8 cellular contexts compared by ENCODE assay signal in the genomic region with DNA sequence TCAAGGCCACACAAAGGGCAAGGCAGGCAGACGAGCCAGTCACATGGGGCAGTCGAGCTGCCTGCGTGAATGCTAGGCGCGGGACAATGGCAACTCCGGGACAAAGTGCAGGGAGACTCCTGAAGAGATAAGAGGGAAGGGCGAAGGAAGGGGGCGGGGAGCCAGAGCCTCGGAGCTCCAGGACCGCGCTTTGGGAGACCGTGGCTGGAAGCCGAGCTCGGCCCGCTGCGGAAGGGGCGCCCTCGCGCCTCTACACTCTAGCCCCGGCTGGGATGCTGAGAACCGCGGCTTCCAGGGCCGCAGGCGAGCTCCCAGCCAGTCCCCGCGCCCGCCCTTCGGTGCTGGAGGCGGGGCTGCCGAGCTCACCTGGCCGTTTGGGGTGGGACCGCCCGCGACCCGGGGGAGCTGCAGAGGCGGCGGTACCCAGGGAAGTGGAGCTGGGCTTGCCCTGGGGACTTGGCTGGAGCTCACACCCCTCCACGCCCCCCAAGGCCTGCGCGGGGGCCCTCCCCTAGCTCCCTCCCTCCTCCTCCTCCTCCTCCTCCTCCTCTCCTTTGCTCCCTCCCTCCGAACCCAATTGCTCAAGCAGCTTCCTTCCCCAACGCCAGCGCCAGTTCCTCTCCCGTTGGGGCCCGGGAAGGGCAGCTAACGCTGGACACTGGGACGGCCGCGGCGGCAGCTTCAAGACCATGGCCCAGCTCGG. TPM values are rescaled to one million over a fixed set of nuclear protein-coding genes. Genes with fewer than 3 reads are reported as not detected.
A peak's percentile ranks its signal among the peaks of the same experiment; 100 is the strongest.
DNase-seq lines count a peak whose midpoint lies in the region; ATAC-seq, FAIRE-seq and TF ChIP-seq lines count a peak whose summit lies in the region.

A gene with protein sequence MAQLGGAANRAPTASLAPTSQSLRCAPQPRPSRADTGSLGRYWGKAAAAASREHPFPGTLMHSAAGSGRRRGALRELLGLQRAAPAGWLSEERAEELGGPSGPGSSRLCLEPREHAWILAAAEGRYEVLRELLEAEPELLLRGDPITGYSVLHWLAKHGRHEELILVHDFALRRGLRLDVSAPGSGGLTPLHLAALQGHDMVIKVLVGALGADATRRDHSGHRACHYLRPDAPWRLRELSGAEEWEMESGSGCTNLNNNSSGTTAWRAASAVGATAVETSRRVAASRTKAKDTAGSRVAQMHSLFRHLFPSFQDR (plus strand): TSS at position 610 of the 703 bp plus-strand sequence. CDS start 80 bp downstream, at position 690.

- FAIRE-seq in H54 (lab: Jason Lieb, UNC) (no peak), HepG2 (lab: Jason Lieb, UNC) (peak; percentile 79)

- BruUV-seq in HepG2 (replicated peaks; lab: Mats Ljungman, UMichigan) = TSS peak; percentile 77

- peak within 1 kb of the TSS; percentile 58 for H3K4me3 Mint-ChIP-seq in chondrocyte (ENCODE audit: unreplicated experiment)
- peak within 1 kb of the TSS; percentile 72 to 88 for H3K4me3 Mint-ChIP-seq in stimulated activated naive CD8-positive, alpha-beta T cell treated with anti-CD3 and anti-CD28 coated beads, Interleukin-15, amount 100 ng/mL, for 72 hours

- in situ Hi-C loops in HepG2 (cut with HindIII; ENCODE audit: extremely low pct_ligation_motif_present, low pct_unique_long_range_greater_than_20kb) = no loop called here

- H3K27me3 Mint-ChIP-seq in chondrocyte (ENCODE audit: low read depth) = no peaks in the 10 kb centered on the region
- H3K27me3 Mint-ChIP-seq in stimulated activated naive CD8-positive, alpha-beta T cell treated with anti-CD3 and anti-CD28 coated beads, Interleukin-15, amount 100 ng/mL, for 72 hours = no peaks in the 10 kb centered on the region

- ATAC-seq in HepG2 (peak; percentile 76), HG02840 (IDR thresholded peaks at IDR 0.05; ENCODE audit: low FRiP score, unreplicated experiment) (no peak), GM18870 (IDR thresholded peaks at IDR 0.05; ENCODE audit: unreplicated experiment) (no peak)
- ATAC-seq in stimulated activated naive CD8-positive, alpha-beta T cell treated with anti-CD3 and anti-CD28 coated beads, Interleukin-15, amount 100 ng/mL, for 72 hours = peak; percentile 3

- CTCF ChIA-PET in HepG2 (lab: Yijun Ruan, JAX; ENCODE audit: low intra/inter-chr PET ratio, low total read pairs) = no interaction called here

- H3K36me3 Mint-ChIP-seq in chondrocyte (ENCODE audit: low read depth) = no peaks in the 10 kb centered on the region

- H3K27ac ChIP-seq in HepG2 (ENCODE audit: extremely low read length, insufficient read depth, low read length) = peak within 1 kb of the TSS; percentile 68

- no peaks in the 10 kb centered on the region for H4K20me1 ChIP-seq in HepG2 (ENCODE audit: insufficient read depth, low read length)

- H3K36me3 ChIP-seq in HepG2 (replicated peaks in 1 of 2; ENCODE audit: control insufficient read depth in 1 of 2, insufficient read depth in 2 of 2, low read length in 2 of 2) = no peaks in the 10 kb centered on the region

- peaks cover 40% of the 10 kb centered on the region for H3K4me1 ChIP-seq in HepG2 (ENCODE audit: insufficient read depth, low read length)

- H3K4me1 Mint-ChIP-seq in chondrocyte (ENCODE audit: low read depth) = peaks cover 6% of the 10 kb centered on the region
- peaks cover 59% of the 10 kb centered on the region for H3K4me1 Mint-ChIP-seq in stimulated activated naive CD8-positive, alpha-beta T cell treated with anti-CD3 and anti-CD28 coated beads, Interleukin-15, amount 100 ng/mL, for 72 hours

- TF ChIP-seq EP300 in HepG2 (IDR thresholded peaks at IDR 0.05; ENCODE audit: low read depth in 2 of 2, low read length in 2 of 2) (peak in 1 of 2 experiments; percentile 21; a peak in 1 of 4 replicates), HepG2 (CRISPR knock-in tag; IDR thresholded peaks at IDR 0.05; ENCODE audit: borderline replicate concordance) (no peak)

- POLR2A ChIA-PET in HepG2 (lab: Yijun Ruan, JAX) = interaction anchor here (0.9 to 4.5 kb wide), 6 partner anchors 27 to 185 kb away, joined by 3 to 54 read pairs (median 4); a partner anchor contains a TSS

- peak within 1 kb of the TSS; percentile 52 for H3K9ac ChIP-seq in HepG2 (ENCODE audit: insufficient read depth, low read depth, low read length)

- no peak for DNase-seq in AG09309 (ENCODE audit: low read depth)
- peak; percentile 35 for DNase-seq in H54 (ENCODE audit: insufficient read length, low spot score)
- DNase-seq in SW480 (ENCODE audit: low spot score) = peak; percentile 20
- DNase-seq in chondrocyte (ENCODE audit: low spot score) = no peak
- peak; percentile 50 for DNase-seq in HepG2 (ENCODE audit: low spot score)
- DNase-seq in stimulated activated naive CD8-positive, alpha-beta T cell treated with anti-CD3 and anti-CD28 coated beads, Interleukin-15, amount 100 ng/mL, for 72 hours = peak; percentile 15 to 17

- no peaks in the 10 kb centered on the region for H3K9me3 Mint-ChIP-seq in chondrocyte (ENCODE audit: low read depth)
- H3K9me3 Mint-ChIP-seq in stimulated activated naive CD8-positive, alpha-beta T cell treated with anti-CD3 and anti-CD28 coated beads, Interleukin-15, amount 100 ng/mL, for 72 hours = no peaks in the 10 kb centered on the region

- no peak for TF ChIP-seq POLR2A in H54 (IDR thresholded peaks at IDR 0.05; ENCODE audit: low read depth, low read length)
- TF ChIP-seq POLR2A in HepG2 (IDR thresholded peaks at IDR 0.05; ENCODE audit: insufficient read depth in 1 of 2, low read depth in 2 of 2, low read length in 2 of 2) = no peak; a peak in 2 of 4 replicates

- no peak within 1 kb of the TSS for H3K27ac Mint-ChIP-seq in chondrocyte (ENCODE audit: unreplicated experiment)
- peak within 1 kb of the TSS in 1 of 2 donors; percentile 83 for H3K27ac Mint-ChIP-seq in stimulated activated naive CD8-positive, alpha-beta T cell treated with anti-CD3 and anti-CD28 coated beads, Interleukin-15, amount 100 ng/mL, for 72 hours

- H3K79me2 ChIP-seq in HepG2 (ENCODE audit: insufficient read depth, low read length) = no peaks in the 10 kb centered on the region

- no peak within 1 kb of the TSS for H2AFZ ChIP-seq in HepG2 (ENCODE audit: low read length)

- no peak for TF ChIP-seq RAD21 in HepG2 (CRISPR knock-in tag; IDR thresholded peaks at IDR 0.05)

- H3K4me3 ChIP-seq in AG09309 (ENCODE audit: control insufficient read depth, low read depth, low read length) (peak within 1 kb of the TSS; percentile 45), HepG2 (replicated peaks in 1 of 3; ENCODE audit: insufficient read depth in 1 of 3, low read depth in 2 of 3, low read length in 3 of 3) (peak within 1 kb of the TSS; percentile 47 to 69 (median 64); a peak in 5 of 6 replicates)

- TF ChIP-seq CTCF in AG09309 (IDR thresholded peaks at IDR 0.05; ENCODE audit: control insufficient read depth, insufficient read depth, low read depth, low read length, missing control alignments) = no peak
- no peak for TF ChIP-seq CTCF in chondrocyte (IDR thresholded peaks at IDR 0.05)
- TF ChIP-seq CTCF in HepG2 (CRISPR knock-in tag; IDR thresholded peaks at IDR 0.05) = no peak; the same call in 1 of the 2 replicates

- H3K9me3 ChIP-seq in HepG2 (ENCODE audit: low read length) = no peaks in the 10 kb centered on the region

- WGBS in HepG2 (ENCODE audit: low lambda C conversion rate) = 0% methylated on average over 10 of the region's 51 CpGs

- peak within 1 kb of the TSS; percentile 80 for H3K4me2 ChIP-seq in HepG2 (ENCODE audit: low read depth, low read length)

- no peaks in the 10 kb centered on the region for H3K27me3 ChIP-seq in HepG2 (ENCODE audit: control insufficient read depth in 1 of 2, insufficient read depth in 2 of 2, low read length in 2 of 2)

- intact Hi-C loops in HepG2 (cut with micrococcal nuclease; ENCODE audit: unreplicated experiment) = loop anchor here (1.0 kb wide), 1 partner anchor 151 kb away; no protein-coding TSS in a partner anchor

TF ChIP-seq in HepG2, 621 proteins besides CTCF, POLR2A, EP300 and RAD21 (continues in another document):
- TF ChIP-seq, protein P1, sequence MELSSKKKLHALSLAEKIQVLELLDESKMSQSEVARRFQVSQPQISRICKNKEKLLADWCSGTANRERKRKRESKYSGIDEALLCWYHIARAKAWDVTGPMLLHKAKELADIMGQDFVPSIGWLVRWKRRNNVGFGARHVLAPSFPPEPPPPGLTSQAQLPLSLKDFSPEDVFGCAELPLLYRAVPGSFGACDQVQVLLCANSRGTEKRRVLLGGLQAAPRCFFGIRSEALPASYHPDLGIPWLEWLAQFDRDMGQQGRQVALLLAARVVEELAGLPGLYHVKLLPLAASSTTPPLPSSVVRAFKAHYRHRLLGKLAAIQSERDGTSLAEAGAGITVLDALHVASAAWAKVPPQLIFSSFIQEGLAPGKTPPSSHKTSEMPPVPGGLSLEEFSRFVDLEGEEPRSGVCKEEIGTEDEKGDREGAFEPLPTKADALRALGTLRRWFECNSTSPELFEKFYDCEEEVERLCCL (CRISPR knock-in tag; IDR thresholded peaks at IDR 0.05; ENCODE audit: borderline replicate concordance) = no peak
- TF ChIP-seq NCOA2 (CRISPR knock-in tag; IDR thresholded peaks at IDR 0.05) (peak; percentile 36; the same call in 1 of the 2 replicates), ZFY (CRISPR knock-in tag; IDR thresholded peaks at IDR 0.05) (peak; percentile 28; the same call in 1 of the 2 replicates)

RNA-seq across cellular contexts. Expression of the gene that starts here (rescaled TPM):
- total RNA-seq in chondrocyte (0.23 to 0.40 TPM in 2 of 3 replicates, not detected in the other), HepG2 (2016; rRNA removed; fragmentation: Illumina TruSeq; extraction: Trizol) (0.62 and 1.0 TPM in 2 replicates)
- 0.18 TPM in 1 of 2 replicates, not detected in the other for total RNA-seq in HepG2 (2016; cell fraction: cytosol; rRNA removed; fragmentation: Illumina TruSeq; extraction: Trizol; ENCODE audit: low read depth)
- total RNA-seq in HepG2 (2016; cell fraction: insoluble cytoplasmic fraction; rRNA removed; fragmentation: Illumina TruSeq; extraction: Trizol) = 0.51 and 0.69 TPM in 2 replicates
- 0.43 and 0.45 TPM in 2 replicates for total RNA-seq in HepG2 (2016; cell fraction: membrane; rRNA removed; fragmentation: Illumina TruSeq; extraction: Trizol)
- 0.38 and 0.65 TPM in 2 replicates for total RNA-seq in HepG2 (2016; cell fraction: nucleus; rRNA removed; fragmentation: Illumina TruSeq; extraction: Trizol)
- polyA plus RNA-seq in HepG2 (2011; rRNA removed) = 1.3 and 2.1 TPM in 2 replicates
- polyA plus RNA-seq in HepG2 (2011; cell fraction: cytosol; rRNA removed) = 1.9 and 2.2 TPM in 2 replicates
- 0.82 and 1.6 TPM in 2 replicates for polyA plus RNA-seq in HepG2 (2011; cell fraction: nucleus; rRNA removed)
- 1.3 TPM in 2 replicates for polyA plus RNA-seq in HepG2 (2012)
- polyA plus RNA-seq in HepG2 (2016; cell fraction: cytosol; fragmentation: Illumina TruSeq; extraction: Trizol; ENCODE audit: low read depth) = 0.16 and 0.17 TPM in 2 replicates
- 0.63 and 1.0 TPM in 2 replicates for polyA plus RNA-seq in HepG2 (2016; cell fraction: insoluble cytoplasmic fraction; fragmentation: Illumina TruSeq; extraction: Trizol; ENCODE audit: low read depth)
- polyA plus RNA-seq in HepG2 (2016; cell fraction: membrane; fragmentation: Illumina TruSeq; extraction: Trizol; ENCODE audit: low read depth) = 0.47 and 0.48 TPM in 2 replicates
- polyA plus RNA-seq in HepG2 (2016; cell fraction: nucleus; fragmentation: Illumina TruSeq; extraction: Trizol; ENCODE audit: insufficient read depth, low read depth) = 0.60 and 1.0 TPM in 2 replicates
- polyA minus RNA-seq in HepG2 (2011; rRNA and poly(A)+ RNA removed; ENCODE audit: low replicate concordance) = 1.4 TPM in 1 of 2 replicates, not detected in the other
- polyA minus RNA-seq in HepG2 (2011; cell fraction: cytosol; rRNA and poly(A)+ RNA removed) = 0.79 and 1.1 TPM in 2 replicates
- polyA minus RNA-seq in HepG2 (2011; cell fraction: nucleus; rRNA and poly(A)+ RNA removed) = 0.39 and 0.62 TPM in 2 replicates

Comparison
In these comparisons a context has a peak if more than half of its experiments do, and no peak if none do; other contexts are left out.
1. DNase-seq: peak in H54 (single experiment), SW480 (single experiment), HepG2 (single experiment) and stimulated activated naive CD8-positive, alpha-beta T cell treated with anti-CD3 and anti-CD28 coated beads, Interleukin-15, amount 100 ng/mL, for 72 hours (2 of 2); none in AG09309 (single experiment) and chondrocyte (single experiment).
2. ATAC-seq: peak in HepG2 (single experiment) and stimulated activated naive CD8-positive, alpha-beta T cell treated with anti-CD3 and anti-CD28 coated beads, Interleukin-15, amount 100 ng/mL, for 72 hours (single experiment); none in HG02840 (single experiment) and GM18870 (single experiment).